In genomic region chr4:26780524-26780923, GRCh38 we compare ENCODE assay signal across 8 cellular contexts.
DNase-seq lines count a peak whose midpoint lies in the region; ATAC-seq and TF ChIP-seq lines count a peak whose summit lies in the region.

No MANE protein-coding gene starts in this region.

- intact Hi-C loops in dorsolateral prefrontal cortex (cut with DNase I): no loop called here

- H3K36me3 Mint-ChIP-seq in memory B cell: peaks cover 4% of the 10 kb centered on the region

- H3K4me3 Mint-ChIP-seq in memory B cell: no peak overlapping the region

- no peaks in the 10 kb centered on the region for H3K27me3 Mint-ChIP-seq in memory B cell

- H3K27ac ChIP-seq in dorsolateral prefrontal cortex: no peak overlapping the region

- no peak overlapping the region for H3K4me3 ChIP-seq in dorsolateral prefrontal cortex

- ATAC-seq in GM18517 (IDR thresholded peaks at IDR 0.05; ENCODE audit: unreplicated experiment) (peak; percentile 75), HG02610 (IDR thresholded peaks at IDR 0.05; ENCODE audit: unreplicated experiment) (peak; percentile 97), memory B cell (ENCODE audit: low read depth) (peak; percentile 24)

- no peaks in the 10 kb centered on the region for H3K27me3 ChIP-seq in dorsolateral prefrontal cortex

- no peaks in the 10 kb centered on the region for H3K9me3 Mint-ChIP-seq in memory B cell

- DNase-seq in MV-4-11 (lab: John Stamatoyannopoulos, UW): peak; percentile 79
- DNase-seq in memory B cell (ENCODE audit: low spot score in 2 of 2): no peak
- DNase-seq in NCI-H2171 treated with DMSO at 0.1 percent for 48 hours (lab: John Stamatoyannopoulos, UW): no peak
- DNase-seq in KBM-7: no peak
- no peak for DNase-seq in OCI-M2 (lab: John Stamatoyannopoulos, UW; ENCODE audit: unreplicated experiment)
- DNase-seq in dorsolateral prefrontal cortex: no peak

- in situ Hi-C loops in KBM-7 (cut with MboI; ENCODE audit: low pct_unique_long_range_greater_than_20kb, low sequenced_read_pairs): no loop called here

- no peak overlapping the region for H3K27ac Mint-ChIP-seq in memory B cell

- no peak for TF ChIP-seq CTCF in dorsolateral prefrontal cortex (IDR thresholded peaks at IDR 0.05 in 54 of 56, conservative IDR thresholded peaks at IDR 0.05 in 2 of 56; ENCODE audit: low read depth in 1 of 56, partially characterized antibody in 56 of 56)

- H3K4me1 Mint-ChIP-seq in memory B cell: peaks cover 6% of the 10 kb centered on the region

Comparison
In these comparisons a context has a peak if more than half of its experiments do, and no peak if none do; other contexts are left out.
1. ATAC-seq: peak in every context shown above with its lines; median percentile 97 in HG02610; 75 in GM18517; 24 in memory B cell.